1 cellular context compared by ENCODE assay signal in the genomic region with DNA sequence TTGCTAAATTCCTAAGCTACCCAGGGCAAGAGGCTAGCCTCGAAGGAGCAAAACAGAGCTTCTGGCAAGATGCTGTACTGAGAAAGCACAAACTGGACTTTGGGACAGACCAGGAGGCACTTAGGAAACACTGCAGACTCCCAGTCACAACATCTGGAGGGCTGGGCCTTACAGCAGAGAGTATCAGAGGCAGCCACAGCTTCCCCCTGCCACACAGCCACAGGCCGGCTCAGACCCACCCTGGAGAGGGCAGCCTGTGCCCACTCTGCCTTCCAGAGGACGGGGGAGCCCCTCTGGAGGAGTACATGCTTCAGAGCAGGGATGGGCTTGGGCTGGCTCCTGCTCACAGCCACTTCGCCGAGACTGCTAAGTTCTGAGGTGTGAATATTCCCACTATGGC.
TF ChIP-seq lines count a peak whose summit lies in the region.

No MANE protein-coding gene starts in this region.

TF ChIP-seq in H1, 55 proteins besides CTCF, POLR2A, EP300 and RAD21:
- TF ChIP-seq KDM1A (IDR thresholded peaks at IDR 0.05; ENCODE audit: borderline replicate concordance, low read length) (no peak), RXRA (IDR thresholded peaks at IDR 0.05; ENCODE audit: insufficient read depth, low read depth, low read length) (no peak), CTBP2 (IDR thresholded peaks at IDR 0.05; ENCODE audit: borderline replicate concordance, insufficient read depth, insufficient read length, low read length) (no peak), CREB1 (IDR thresholded peaks at IDR 0.05) (no peak)
